Comparison of ENCODE assay signal across 19 cellular contexts in genomic region chr2:153819501-153819900, GRCh38. TPM values are rescaled to one million over a fixed set of nuclear protein-coding genes. Genes with fewer than 3 reads are reported as not detected.
DNase-seq lines count a peak whose midpoint lies in the region; ATAC-seq, FAIRE-seq and TF ChIP-seq lines count a peak whose summit lies in the region.
"Had no signal": no experiment of that assay in that cellular context is flagged by ENCODE, and none has a peak within 500 bp of the region (broad histone marks: within the 10 kb centered on the region; RNA-seq: fewer than 3 reads in every experiment).

No MANE protein-coding gene starts in this region.

- H2BK120ac ChIP-seq in mesendoderm (ENCODE audit: low read depth, low read length): no peak overlapping the region

- H3K4me3 Mint-ChIP-seq in activated naive CD8-positive, alpha-beta T cell treated with anti-CD3 and anti-CD28 coated beads, Interleukin-2, amount 50 U/mL, for 24 hours: no peak overlapping the region
- H3K4me3 Mint-ChIP-seq: CD4-positive, alpha-beta memory T cell had no signal

- H3K4me2 ChIP-seq in mesendoderm (ENCODE audit: low read length): no peak overlapping the region

- DNase-seq in DMS 273 (lab: John Stamatoyannopoulos, UW; ENCODE audit: unreplicated experiment): peak; percentile 9
- DNase-seq in DMS 273 treated with DMSO at 0.1 percent for 48 hours (lab: John Stamatoyannopoulos, UW): no peak
- DNase-seq in NCI-H146 treated with DMSO at 0.1 percent for 48 hours (lab: John Stamatoyannopoulos, UW; ENCODE audit: unreplicated experiment): peak; percentile 5
- peak; percentile 63 for DNase-seq in mesendoderm
- no peak for DNase-seq in GM12892 (ENCODE audit: insufficient read length)
- DNase-seq in activated naive CD8-positive, alpha-beta T cell treated with anti-CD3 and anti-CD28 coated beads, Interleukin-2, amount 50 U/mL, for 24 hours: no peak
- DNase-seq: 8988T; activated CD4-positive, alpha-beta T cell treated with anti-CD3 and anti-CD28 coated beads for 1 hour; CD4-positive, alpha-beta memory T cell; colonic mucosa; erythroblast; GDM1; glutamatergic neuron; left cardiac atrium; NCI-H1417; thyroid gland had no signal

- H3K56ac ChIP-seq in mesendoderm (ENCODE audit: low read length): no peak overlapping the region

- H2AK5ac ChIP-seq in mesendoderm (ENCODE audit: low read length): no peak overlapping the region

- no peak overlapping the region for H3K23ac ChIP-seq in mesendoderm (ENCODE audit: low read length)

- H3K36me3 ChIP-seq in mesendoderm (ENCODE audit: control insufficient read depth, insufficient read depth, low read length): no peaks in the 10 kb centered on the region
- H3K36me3 ChIP-seq: colonic mucosa, thyroid gland had no signal

- no peak overlapping the region for H3K4me3 ChIP-seq in mesendoderm (ENCODE audit: low read length)
- H3K4me3 ChIP-seq: colonic mucosa, K562, thyroid gland had no signal

- H3K79me1 ChIP-seq in mesendoderm (ENCODE audit: low read length): no peaks in the 10 kb centered on the region

- peak; percentile 64 for TF ChIP-seq CTCF in VCaP (conservative IDR thresholded peaks at IDR 0.05)

- H2BK5ac ChIP-seq in mesendoderm (ENCODE audit: low read length): no peak overlapping the region

- ATAC-seq in HG03175 (IDR thresholded peaks at IDR 0.05; ENCODE audit: unreplicated experiment): no peak
- no peak for ATAC-seq in activated naive CD8-positive, alpha-beta T cell treated with anti-CD3 and anti-CD28 coated beads, Interleukin-2, amount 50 U/mL, for 24 hours
- ATAC-seq: K562, left cardiac atrium had no signal

- H3K36me3 Mint-ChIP-seq in activated naive CD8-positive, alpha-beta T cell treated with anti-CD3 and anti-CD28 coated beads, Interleukin-2, amount 50 U/mL, for 24 hours (ENCODE audit: low read depth): no peaks in the 10 kb centered on the region
- H3K36me3 Mint-ChIP-seq: CD4-positive, alpha-beta memory T cell had no signal

- H3K4me1 ChIP-seq in mesendoderm (ENCODE audit: control insufficient read depth, low read depth, low read length): no peaks in the 10 kb centered on the region
- H3K4me1 ChIP-seq: colonic mucosa, thyroid gland had no signal

- no peaks in the 10 kb centered on the region for H3K27me3 Mint-ChIP-seq in activated naive CD8-positive, alpha-beta T cell treated with anti-CD3 and anti-CD28 coated beads, Interleukin-2, amount 50 U/mL, for 24 hours
- H3K27me3 Mint-ChIP-seq: CD4-positive, alpha-beta memory T cell had no signal

- H3K27ac ChIP-seq in VCaP (no peak overlapping the region), mesendoderm (ENCODE audit: low read depth, low read length) (no peak overlapping the region)
- H3K27ac ChIP-seq: colonic mucosa, thyroid gland had no signal

- H3K27me3 ChIP-seq in mesendoderm (ENCODE audit: insufficient read depth, low read length, poor library complexity): no peaks in the 10 kb centered on the region
- H3K27me3 ChIP-seq: colonic mucosa, thyroid gland had no signal

- H3K9me3 Mint-ChIP-seq in activated naive CD8-positive, alpha-beta T cell treated with anti-CD3 and anti-CD28 coated beads, Interleukin-2, amount 50 U/mL, for 24 hours: peaks cover 14% of the 10 kb centered on the region

- no peak overlapping the region for H3K4ac ChIP-seq in mesendoderm (ENCODE audit: low read depth, low read length)

- no peaks in the 10 kb centered on the region for H3K4me1 Mint-ChIP-seq in activated naive CD8-positive, alpha-beta T cell treated with anti-CD3 and anti-CD28 coated beads, Interleukin-2, amount 50 U/mL, for 24 hours
- H3K4me1 Mint-ChIP-seq: CD4-positive, alpha-beta memory T cell had no signal

- no peak for TF ChIP-seq POLR2A in GM12892 (IDR thresholded peaks at IDR 0.05; ENCODE audit: low read depth, low read length)

- no peak overlapping the region for H3K9ac ChIP-seq in mesendoderm (ENCODE audit: low read length)

- no peak overlapping the region for H4K5ac ChIP-seq in mesendoderm (ENCODE audit: low read length)

- no peak overlapping the region for H2BK15ac ChIP-seq in mesendoderm (replicated peaks; ENCODE audit: low read depth)

- H3K27ac Mint-ChIP-seq in activated naive CD8-positive, alpha-beta T cell treated with anti-CD3 and anti-CD28 coated beads, Interleukin-2, amount 50 U/mL, for 24 hours: no peak overlapping the region
- H3K27ac Mint-ChIP-seq: CD4-positive, alpha-beta memory T cell had no signal

- no peak for FAIRE-seq in GM12892 (lab: Jason Lieb, UNC)
- FAIRE-seq: K562 had no signal

- H3K18ac ChIP-seq in mesendoderm (ENCODE audit: low read length): no peak overlapping the region

- no peaks in the 10 kb centered on the region for H3K79me2 ChIP-seq in mesendoderm (ENCODE audit: control insufficient read depth, insufficient read depth, low read length)

- H4K8ac ChIP-seq in mesendoderm (ENCODE audit: low read depth, low read length): no peak overlapping the region

RNA-seq across cellular contexts. Expression of gene GALNT13, which starts 52.2 kb away (rescaled TPM):
- polyA plus RNA-seq in mesendoderm (2013, experiment 1 of 2): 9.1 TPM
- polyA plus RNA-seq in mesendoderm (2013, experiment 2 of 2): 8.6 TPM
- polyA plus RNA-seq in GM12892 (2012; ENCODE audit: missing spikeins): not detected
- polyA plus RNA-seq: CD4-positive, alpha-beta memory T cell; K562 had no signal

Comparison
In these comparisons a context has a peak if more than half of its experiments do, and no peak if none do; other contexts are left out.
1. DNase-seq: peak in DMS 273 (single experiment), NCI-H146 treated with DMSO at 0.1 percent for 48 hours (single experiment) and mesendoderm (single experiment); none in DMS 273 treated with DMSO at 0.1 percent for 48 hours (single experiment), GM12892 (single experiment) and activated naive CD8-positive, alpha-beta T cell treated with anti-CD3 and anti-CD28 coated beads, Interleukin-2, amount 50 U/mL, for 24 hours (single experiment).